ENCODE assay signal across 16 cellular contexts in genomic region chr13:70424928-70425327, GRCh38.
"Had no signal": no experiment of that assay in that cellular context is flagged by ENCODE, and none has a peak within 500 bp of the region (broad histone marks: within the 10 kb centered on the region; RNA-seq: fewer than 3 reads in every experiment).

No MANE protein-coding gene starts in this region.

- DNase-seq: activated CD4-positive, alpha-beta T cell treated with anti-CD3 and anti-CD28 coated beads, Interleukin-2, amount 10 ng/mL, durations not matched to agents 24 days and 14 days; activated naive CD4-positive, alpha-beta T cell treated with anti-CD3 and anti-CD28 coated beads, Interleukin-2, amount 10 ng/mL, durations not matched to agents 7 days and 5 days; esophagus squamous epithelium; foreskin fibroblast; mammary epithelial cell; mucosa of descending colon; natural killer cell; occipital lobe; stimulated activated CD4-positive, alpha-beta T cell treated with anti-CD3 and anti-CD28 coated beads, Interleukin-12 subunit alpha, Interleukin-12 subunit beta, amount 100 ng/mL, for 4 hours; stimulated activated naive CD4-positive, alpha-beta T cell; substantia nigra; transverse colon had no signal

- ATAC-seq: left lobe of liver, mucosa of descending colon, sciatic nerve had no signal

- H3K27me3 ChIP-seq: esophagus squamous epithelium, transverse colon had no signal

- H3K36me3 ChIP-seq: esophagus squamous epithelium, transverse colon had no signal

- H3K4me3 ChIP-seq: esophagus squamous epithelium, mucosa of descending colon, transverse colon had no signal

- H3K27ac ChIP-seq: esophagus squamous epithelium, transverse colon had no signal

- FAIRE-seq: colon, islet of Langerhans had no signal

- H3K9me3 ChIP-seq: esophagus squamous epithelium, mucosa of descending colon, transverse colon had no signal

- H3K4me1 ChIP-seq: esophagus squamous epithelium, transverse colon had no signal
